1 cellular context compared by ENCODE assay signal in genomic region chr1:153699116-153699515, GRCh38.
A peak's percentile ranks its signal among the peaks of the same experiment; 100 is the strongest.
TF ChIP-seq lines count a peak whose summit lies in the region.

No MANE protein-coding gene starts in this region.

TF ChIP-seq in K562, 482 proteins besides CTCF, POLR2A, EP300 and RAD21 (continued from another document):
- TF ChIP-seq TSC22D4 (tag; IDR thresholded peaks at IDR 0.05): no peak
- peak; percentile 21; the same call in 1 of the 2 replicates for TF ChIP-seq CEBPB (tag; IDR thresholded peaks at IDR 0.05)
- no peak for TF ChIP-seq ZNF140 (CRISPR knock-in tag; IDR thresholded peaks at IDR 0.05)
- no peak for TF ChIP-seq IFI16 (CRISPR knock-in tag; IDR thresholded peaks at IDR 0.05)
- no peak for TF ChIP-seq POLR2AphosphoS5 (IDR thresholded peaks at IDR 0.05; ENCODE audit: control insufficient read depth, insufficient read depth, low read depth, low read length)
- TF ChIP-seq, protein P1, sequence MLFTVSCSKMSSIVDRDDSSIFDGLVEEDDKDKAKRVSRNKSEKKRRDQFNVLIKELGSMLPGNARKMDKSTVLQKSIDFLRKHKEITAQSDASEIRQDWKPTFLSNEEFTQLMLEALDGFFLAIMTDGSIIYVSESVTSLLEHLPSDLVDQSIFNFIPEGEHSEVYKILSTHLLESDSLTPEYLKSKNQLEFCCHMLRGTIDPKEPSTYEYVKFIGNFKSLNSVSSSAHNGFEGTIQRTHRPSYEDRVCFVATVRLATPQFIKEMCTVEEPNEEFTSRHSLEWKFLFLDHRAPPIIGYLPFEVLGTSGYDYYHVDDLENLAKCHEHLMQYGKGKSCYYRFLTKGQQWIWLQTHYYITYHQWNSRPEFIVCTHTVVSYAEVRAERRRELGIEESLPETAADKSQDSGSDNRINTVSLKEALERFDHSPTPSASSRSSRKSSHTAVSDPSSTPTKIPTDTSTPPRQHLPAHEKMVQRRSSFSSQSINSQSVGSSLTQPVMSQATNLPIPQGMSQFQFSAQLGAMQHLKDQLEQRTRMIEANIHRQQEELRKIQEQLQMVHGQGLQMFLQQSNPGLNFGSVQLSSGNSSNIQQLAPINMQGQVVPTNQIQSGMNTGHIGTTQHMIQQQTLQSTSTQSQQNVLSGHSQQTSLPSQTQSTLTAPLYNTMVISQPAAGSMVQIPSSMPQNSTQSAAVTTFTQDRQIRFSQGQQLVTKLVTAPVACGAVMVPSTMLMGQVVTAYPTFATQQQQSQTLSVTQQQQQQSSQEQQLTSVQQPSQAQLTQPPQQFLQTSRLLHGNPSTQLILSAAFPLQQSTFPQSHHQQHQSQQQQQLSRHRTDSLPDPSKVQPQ (CRISPR knock-in tag; IDR thresholded peaks at IDR 0.05; ENCODE audit: borderline replicate concordance): no peak
- TF ChIP-seq, protein P2, sequence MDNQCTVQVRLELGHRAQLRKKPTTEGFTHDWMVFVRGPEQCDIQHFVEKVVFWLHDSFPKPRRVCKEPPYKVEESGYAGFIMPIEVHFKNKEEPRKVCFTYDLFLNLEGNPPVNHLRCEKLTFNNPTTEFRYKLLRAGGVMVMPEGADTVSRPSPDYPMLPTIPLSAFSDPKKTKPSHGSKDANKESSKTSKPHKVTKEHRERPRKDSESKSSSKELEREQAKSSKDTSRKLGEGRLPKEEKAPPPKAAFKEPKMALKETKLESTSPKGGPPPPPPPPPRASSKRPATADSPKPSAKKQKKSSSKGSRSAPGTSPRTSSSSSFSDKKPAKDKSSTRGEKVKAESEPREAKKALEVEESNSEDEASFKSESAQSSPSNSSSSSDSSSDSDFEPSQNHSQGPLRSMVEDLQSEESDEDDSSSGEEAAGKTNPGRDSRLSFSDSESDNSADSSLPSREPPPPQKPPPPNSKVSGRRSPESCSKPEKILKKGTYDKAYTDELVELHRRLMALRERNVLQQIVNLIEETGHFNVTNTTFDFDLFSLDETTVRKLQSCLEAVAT (IDR thresholded peaks at IDR 0.05): no peak
- TF ChIP-seq RBM22 (IDR thresholded peaks at IDR 0.05; ENCODE audit: low read depth, low read length, poor library complexity, severe bottlenecking): no peak
- TF ChIP-seq CBFB (CRISPR knock-in tag; IDR thresholded peaks at IDR 0.05): no peak
- TF ChIP-seq, protein P3, sequence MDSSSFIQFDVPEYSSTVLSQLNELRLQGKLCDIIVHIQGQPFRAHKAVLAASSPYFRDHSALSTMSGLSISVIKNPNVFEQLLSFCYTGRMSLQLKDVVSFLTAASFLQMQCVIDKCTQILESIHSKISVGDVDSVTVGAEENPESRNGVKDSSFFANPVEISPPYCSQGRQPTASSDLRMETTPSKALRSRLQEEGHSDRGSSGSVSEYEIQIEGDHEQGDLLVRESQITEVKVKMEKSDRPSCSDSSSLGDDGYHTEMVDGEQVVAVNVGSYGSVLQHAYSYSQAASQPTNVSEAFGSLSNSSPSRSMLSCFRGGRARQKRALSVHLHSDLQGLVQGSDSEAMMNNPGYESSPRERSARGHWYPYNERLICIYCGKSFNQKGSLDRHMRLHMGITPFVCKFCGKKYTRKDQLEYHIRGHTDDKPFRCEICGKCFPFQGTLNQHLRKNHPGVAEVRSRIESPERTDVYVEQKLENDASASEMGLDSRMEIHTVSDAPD (CRISPR knock-in tag; IDR thresholded peaks at IDR 0.05): no peak
- no peak for TF ChIP-seq MAFF (IDR thresholded peaks at IDR 0.05; ENCODE audit: low read length)
- TF ChIP-seq CREBBP (IDR thresholded peaks at IDR 0.05; ENCODE audit: low read depth, low read length): no peak
TF ChIP-seq in K562: peak in this region for 7.
